ENCODE assay signal across 16 cellular contexts in genomic region chr2:226080323-226080722, GRCh38.
DNase-seq lines count a peak whose midpoint lies in the region; ATAC-seq and TF ChIP-seq lines count a peak whose summit lies in the region.
"Had no signal": no experiment of that assay in that cellular context is flagged by ENCODE, and none has a peak within 500 bp of the region (broad histone marks: within the 10 kb centered on the region; RNA-seq: fewer than 3 reads in every experiment).

No MANE protein-coding gene starts in this region.

- no peak for TF ChIP-seq CTCF in nephron (IDR thresholded peaks at IDR 0.05; ENCODE audit: unreplicated experiment in 3 of 3)

- DNase-seq in EL (peak; percentile 80), OCI-M1 (lab: John Stamatoyannopoulos, UW) (peak; percentile 21), dedifferentiated amniotic fluid mesenchymal stem cell (ENCODE audit: extremely low spot score) (peak; percentile 67), T-helper 1 cell (no peak), anterior cingulate cortex (lab: John Stamatoyannopoulos, UW) (no peak)
- DNase-seq: activated CD4-positive, alpha-beta T cell treated with anti-CD3 and anti-CD28 coated beads for 36 hours; activated CD8-positive, alpha-beta memory T cell treated with anti-CD3 and anti-CD28 coated beads, Interleukin-2, amount 50 U/mL, for 4 hours; body of pancreas; NCI-H1048; NCI-H2081; NCI-H748 treated with DMSO at 0.1 percent for 48 hours; RPMI8226 had no signal

- no peaks in the 10 kb centered on the region for H3K36me3 Mint-ChIP-seq in nephron (ENCODE audit: low read depth)
- H3K36me3 Mint-ChIP-seq: IgD-negative memory B cell had no signal

- H3K27me3 Mint-ChIP-seq in nephron (ENCODE audit: low read depth), result no peaks in the 10 kb centered on the region
- H3K27me3 Mint-ChIP-seq: activated CD4-positive, alpha-beta T cell treated with anti-CD3 and anti-CD28 coated beads for 36 hours had no signal

- peaks cover 18% of the 10 kb centered on the region for H3K4me1 Mint-ChIP-seq in nephron
- H3K4me1 Mint-ChIP-seq: activated CD4-positive, alpha-beta T cell treated with anti-CD3 and anti-CD28 coated beads for 36 hours; IgD-negative memory B cell had no signal

- no peak overlapping the region for H3K4me3 Mint-ChIP-seq in nephron
- H3K4me3 Mint-ChIP-seq: activated CD4-positive, alpha-beta T cell treated with anti-CD3 and anti-CD28 coated beads for 36 hours; IgD-negative memory B cell had no signal

- peaks cover 7% of the 10 kb centered on the region for H3K9me3 Mint-ChIP-seq in nephron

- peak overlapping the region in 2 of 3 experiments; percentile 74 to 84 for H3K27ac Mint-ChIP-seq in nephron
- H3K27ac Mint-ChIP-seq: activated CD4-positive, alpha-beta T cell treated with anti-CD3 and anti-CD28 coated beads for 36 hours; IgD-negative memory B cell had no signal

- no peak for ATAC-seq in activated CD4-positive, CD25-positive, alpha-beta regulatory T cell treated with anti-CD3 and anti-CD28 coated beads, Interleukin-2, amount 50 U/mL, for 24 hours
- no peak for ATAC-seq in HG02678 (IDR thresholded peaks at IDR 0.05; ENCODE audit: unreplicated experiment)
- ATAC-seq: body of pancreas had no signal

Comparison
In these comparisons a context has a peak if more than half of its experiments do, and no peak if none do; other contexts are left out.
1. DNase-seq: peak in EL (single experiment), OCI-M1 (single experiment) and dedifferentiated amniotic fluid mesenchymal stem cell (single experiment); none in T-helper 1 cell (0 of 5) and anterior cingulate cortex (0 of 58).